1 cellular context compared by ENCODE assay signal in the genomic region with DNA sequence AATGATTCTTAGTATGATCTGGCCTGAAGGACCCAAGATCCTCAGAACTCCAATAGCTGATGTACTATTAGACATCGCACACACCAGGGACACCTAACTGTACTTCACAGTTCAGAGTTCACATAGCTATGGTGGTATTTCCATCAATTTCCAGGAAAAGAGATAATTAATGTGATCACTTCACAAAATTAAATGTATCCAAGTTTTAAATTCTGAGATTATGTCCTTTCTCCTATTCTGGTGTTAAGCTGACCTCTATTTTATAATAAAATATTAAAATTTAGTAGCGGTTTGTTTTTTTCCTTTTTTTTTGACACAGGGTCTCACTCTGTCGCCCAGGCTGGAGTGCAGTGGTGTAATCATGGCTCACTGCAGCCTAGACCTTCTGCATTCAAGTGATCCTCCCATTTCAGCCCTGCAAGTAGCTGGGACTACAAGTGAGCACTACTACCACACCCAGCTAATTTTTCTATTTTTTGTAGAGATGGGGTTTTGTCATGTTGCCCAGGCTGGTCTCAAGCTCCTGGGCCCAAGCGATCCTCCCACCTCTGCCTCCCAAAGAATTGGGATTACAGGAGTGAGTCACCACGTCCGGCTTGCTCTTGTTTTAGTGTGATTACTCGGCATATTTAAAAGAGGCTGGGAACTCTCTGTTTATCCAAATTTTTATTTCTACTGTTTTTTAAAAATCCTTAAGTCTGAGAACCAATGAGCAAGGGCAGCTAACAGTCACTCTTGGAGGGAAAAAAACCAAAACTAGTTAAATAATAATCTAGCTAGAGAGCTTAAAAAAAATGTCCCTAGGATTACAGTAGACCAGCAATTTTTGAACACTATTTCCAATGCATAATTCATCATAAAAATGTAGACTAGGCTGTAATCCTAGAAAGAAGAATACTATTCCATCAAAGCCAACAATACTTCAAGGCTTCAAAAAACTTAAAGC.
A peak's percentile ranks its signal among the peaks of the same experiment; 100 is the strongest.
TF ChIP-seq lines count a peak whose summit lies in the region.

No MANE protein-coding gene starts in this region.

TF ChIP-seq in K562, 482 proteins besides CTCF, POLR2A, EP300 and RAD21 (continued from another document and continues in another):
- TF ChIP-seq, protein P1, sequence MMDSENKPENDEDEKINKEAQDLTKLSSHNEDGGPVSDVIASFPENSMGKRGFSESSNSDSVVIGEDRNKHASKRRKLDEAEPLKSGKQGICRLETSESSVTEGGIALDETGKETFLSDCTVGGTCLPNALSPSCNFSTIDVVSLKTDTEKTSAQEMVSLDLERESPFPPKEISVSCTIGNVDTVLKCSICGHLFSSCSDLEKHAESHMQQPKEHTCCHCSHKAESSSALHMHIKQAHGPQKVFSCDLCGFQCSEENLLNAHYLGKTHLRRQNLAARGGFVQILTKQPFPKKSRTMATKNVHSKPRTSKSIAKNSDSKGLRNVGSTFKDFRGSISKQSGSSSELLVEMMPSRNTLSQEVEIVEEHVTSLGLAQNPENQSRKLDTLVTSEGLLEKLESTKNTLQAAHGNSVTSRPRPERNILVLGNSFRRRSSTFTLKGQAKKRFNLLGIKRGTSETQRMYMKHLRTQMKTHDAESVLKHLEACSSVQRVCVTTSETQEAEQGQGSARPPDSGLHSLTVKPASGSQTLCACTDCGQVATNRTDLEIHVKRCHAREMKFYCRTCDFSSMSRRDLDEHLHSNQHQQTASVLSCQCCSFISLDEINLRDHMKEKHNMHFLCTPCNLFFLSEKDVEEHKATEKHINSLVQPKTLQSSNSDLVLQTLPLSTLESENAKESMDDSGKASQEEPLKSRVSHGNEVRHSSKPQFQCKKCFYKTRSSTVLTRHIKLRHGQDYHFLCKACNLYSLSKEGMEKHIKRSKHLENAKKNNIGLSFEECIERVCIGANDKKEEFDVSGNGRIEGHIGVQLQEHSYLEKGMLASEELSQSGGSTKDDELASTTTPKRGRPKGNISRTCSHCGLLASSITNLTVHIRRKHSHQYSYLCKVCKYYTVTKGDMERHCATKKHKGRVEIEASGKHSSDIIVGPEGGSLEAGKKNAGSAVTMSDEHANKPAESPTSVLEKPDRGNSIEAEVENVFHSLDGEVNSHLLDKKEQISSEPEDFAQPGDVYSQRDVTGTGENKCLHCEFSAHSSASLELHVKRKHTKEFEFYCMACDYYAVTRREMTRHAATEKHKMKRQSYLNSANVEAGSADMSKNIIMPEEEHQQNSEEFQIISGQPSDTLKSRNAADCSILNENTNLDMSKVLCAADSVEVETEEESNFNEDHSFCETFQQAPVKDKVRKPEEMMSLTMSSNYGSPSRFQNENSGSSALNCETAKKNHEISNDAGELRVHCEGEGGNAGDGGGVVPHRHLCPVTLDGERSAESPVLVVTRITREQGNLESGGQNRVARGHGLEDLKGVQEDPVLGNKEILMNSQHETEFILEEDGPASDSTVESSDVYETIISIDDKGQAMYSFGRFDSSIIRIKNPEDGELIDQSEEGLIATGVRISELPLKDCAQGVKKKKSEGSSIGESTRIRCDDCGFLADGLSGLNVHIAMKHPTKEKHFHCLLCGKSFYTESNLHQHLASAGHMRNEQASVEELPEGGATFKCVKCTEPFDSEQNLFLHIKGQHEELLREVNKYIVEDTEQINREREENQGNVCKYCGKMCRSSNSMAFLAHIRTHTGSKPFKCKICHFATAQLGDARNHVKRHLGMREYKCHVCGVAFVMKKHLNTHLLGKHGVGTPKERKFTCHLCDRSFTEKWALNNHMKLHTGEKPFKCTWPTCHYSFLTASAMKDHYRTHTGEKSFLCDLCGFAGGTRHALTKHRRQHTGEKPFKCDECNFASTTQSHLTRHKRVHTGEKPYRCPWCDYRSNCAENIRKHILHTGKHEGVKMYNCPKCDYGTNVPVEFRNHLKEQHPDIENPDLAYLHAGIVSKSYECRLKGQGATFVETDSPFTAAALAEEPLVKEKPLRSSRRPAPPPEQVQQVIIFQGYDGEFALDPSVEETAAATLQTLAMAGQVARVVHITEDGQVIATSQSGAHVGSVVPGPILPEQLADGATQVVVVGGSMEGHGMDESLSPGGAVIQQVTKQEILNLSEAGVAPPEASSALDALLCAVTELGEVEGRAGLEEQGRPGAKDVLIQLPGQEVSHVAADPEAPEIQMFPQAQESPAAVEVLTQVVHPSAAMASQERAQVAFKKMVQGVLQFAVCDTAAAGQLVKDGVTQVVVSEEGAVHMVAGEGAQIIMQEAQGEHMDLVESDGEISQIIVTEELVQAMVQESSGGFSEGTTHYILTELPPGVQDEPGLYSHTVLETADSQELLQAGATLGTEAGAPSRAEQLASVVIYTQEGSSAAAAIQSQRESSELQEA (IDR thresholded peaks at IDR 0.05; ENCODE audit: low read depth), result no peak
- TF ChIP-seq, protein P2, sequence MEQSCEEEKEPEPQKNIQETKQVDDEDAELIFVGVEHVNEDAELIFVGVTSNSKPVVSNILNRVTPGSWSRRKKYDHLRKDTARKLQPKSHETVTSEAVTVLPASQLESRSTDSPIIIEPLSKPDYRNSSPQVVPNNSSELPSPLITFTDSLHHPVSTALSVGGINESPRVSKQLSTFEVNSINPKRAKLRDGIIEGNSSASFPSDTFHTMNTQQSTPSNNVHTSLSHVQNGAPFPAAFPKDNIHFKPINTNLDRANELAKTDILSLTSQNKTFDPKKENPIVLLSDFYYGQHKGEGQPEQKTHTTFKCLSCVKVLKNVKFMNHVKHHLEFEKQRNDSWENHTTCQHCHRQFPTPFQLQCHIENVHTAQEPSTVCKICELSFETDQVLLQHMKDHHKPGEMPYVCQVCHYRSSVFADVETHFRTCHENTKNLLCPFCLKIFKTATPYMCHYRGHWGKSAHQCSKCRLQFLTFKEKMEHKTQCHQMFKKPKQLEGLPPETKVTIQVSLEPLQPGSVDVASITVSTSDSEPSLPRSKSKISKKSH (CRISPR knock-in tag; IDR thresholded peaks at IDR 0.05), result no peak
- peak; percentile 91 for TF ChIP-seq C11orf30 (IDR thresholded peaks at IDR 0.05; ENCODE audit: low read depth)
- no peak for TF ChIP-seq BRF1 (IDR thresholded peaks at IDR 0.05; ENCODE audit: borderline replicate concordance, extremely low read depth, insufficient read length)
- no peak for TF ChIP-seq PTTG1 (tag; IDR thresholded peaks at IDR 0.05; ENCODE audit: low read depth)
- no peak for TF ChIP-seq POLR2AphosphoS5 (IDR thresholded peaks at IDR 0.05; ENCODE audit: control insufficient read depth, insufficient read depth, low read depth, low read length)
- no peak for TF ChIP-seq SRSF3 (IDR thresholded peaks at IDR 0.05; ENCODE audit: insufficient read depth, low read length)
- TF ChIP-seq ZNF707 (CRISPR knock-in tag; conservative IDR thresholded peaks at IDR 0.05), result no peak
- TF ChIP-seq SUPT5H (IDR thresholded peaks at IDR 0.05), result no peak
- TF ChIP-seq ASH1L (IDR thresholded peaks at IDR 0.05; ENCODE audit: borderline replicate concordance, low read depth, partially characterized antibody), result no peak
- no peak for TF ChIP-seq ZNF280A (IDR thresholded peaks at IDR 0.05; ENCODE audit: low read depth, partially characterized antibody)
- TF ChIP-seq CHD2 (IDR thresholded peaks at IDR 0.05; ENCODE audit: low read depth, low read length), result no peak
- TF ChIP-seq ZNF511 (CRISPR knock-in tag; IDR thresholded peaks at IDR 0.05), result no peak
- no peak for TF ChIP-seq GABPB2 (CRISPR knock-in tag; conservative IDR thresholded peaks at IDR 0.05)
- TF ChIP-seq RAD51 (IDR thresholded peaks at IDR 0.05; ENCODE audit: borderline replicate concordance, low read depth), result no peak
- TF ChIP-seq ZNF76 (CRISPR knock-in tag; IDR thresholded peaks at IDR 0.05; ENCODE audit: borderline replicate concordance), result no peak
- no peak for TF ChIP-seq ZNF143 (CRISPR knock-in tag; IDR thresholded peaks at IDR 0.05)
- no peak for TF ChIP-seq TCFL5 (CRISPR knock-in tag; conservative IDR thresholded peaks at IDR 0.05)
- no peak for TF ChIP-seq KAT7 (CRISPR knock-in tag; IDR thresholded peaks at IDR 0.05; ENCODE audit: borderline replicate concordance)
- TF ChIP-seq ZKSCAN1 (IDR thresholded peaks at IDR 0.05; ENCODE audit: low read depth, low read length), result no peak
- TF ChIP-seq ZNF354B (CRISPR knock-in tag; IDR thresholded peaks at IDR 0.05), result no peak
- peak; percentile 93 for TF ChIP-seq JUN (IDR thresholded peaks at IDR 0.05; ENCODE audit: borderline replicate concordance, low read depth, low read length)
- TF ChIP-seq JUN (CRISPR knock-in tag; IDR thresholded peaks at IDR 0.05; ENCODE audit: borderline replicate concordance), result no peak
- TF ChIP-seq NELFE (IDR thresholded peaks at IDR 0.05; ENCODE audit: insufficient read depth, insufficient read length), result no peak
- TF ChIP-seq ATF6 (CRISPR knock-in tag; IDR thresholded peaks at IDR 0.05), result no peak
- no peak for TF ChIP-seq ZNF12 (CRISPR knock-in tag; IDR thresholded peaks at IDR 0.05)
- no peak for TF ChIP-seq THRAP3 (IDR thresholded peaks at IDR 0.05; ENCODE audit: borderline replicate concordance)
- TF ChIP-seq NFIC (IDR thresholded peaks at IDR 0.05), result peak; percentile 64
- TF ChIP-seq HOXB6 (CRISPR knock-in tag; IDR thresholded peaks at IDR 0.05; ENCODE audit: borderline replicate concordance), result no peak
- TF ChIP-seq ZNF79 (CRISPR knock-in tag; IDR thresholded peaks at IDR 0.05; ENCODE audit: low read depth), result no peak
- no peak for TF ChIP-seq ZNF408 (CRISPR knock-in tag; IDR thresholded peaks at IDR 0.05; ENCODE audit: low read depth)
- no peak for TF ChIP-seq GABPB1 (CRISPR knock-in tag; IDR thresholded peaks at IDR 0.05)
- no peak for TF ChIP-seq EWSR1 (IDR thresholded peaks at IDR 0.05; ENCODE audit: borderline replicate concordance, low read depth, partially characterized antibody)
- no peak for TF ChIP-seq ZNF133 (CRISPR knock-in tag; IDR thresholded peaks at IDR 0.05)
- TF ChIP-seq KDM4B (IDR thresholded peaks at IDR 0.05; ENCODE audit: borderline replicate concordance in 2 of 2, low read depth in 1 of 2), result no peak
- peak; percentile 30; the same call in 1 of the 2 replicates for TF ChIP-seq BCOR (IDR thresholded peaks at IDR 0.05)
- TF ChIP-seq XRCC5 (IDR thresholded peaks at IDR 0.05; ENCODE audit: low read depth, low read length), result no peak
- TF ChIP-seq ZNF197 (CRISPR knock-in tag; IDR thresholded peaks at IDR 0.05; ENCODE audit: low read depth), result no peak
- no peak for TF ChIP-seq RBM15 (IDR thresholded peaks at IDR 0.05; ENCODE audit: insufficient read depth, low read length)
- peak; percentile 49; the same call in 1 of the 2 replicates for TF ChIP-seq EP400 (IDR thresholded peaks at IDR 0.05)
- TF ChIP-seq CREM (IDR thresholded peaks at IDR 0.05; ENCODE audit: low read depth), result peak; percentile 63; the same call in 1 of the 2 replicates
- peak; percentile 67 for TF ChIP-seq TEAD4 (IDR thresholded peaks at IDR 0.05; ENCODE audit: low read length)
- no peak for TF ChIP-seq TEAD4 (CRISPR knock-in tag; IDR thresholded peaks at IDR 0.05; ENCODE audit: borderline replicate concordance)
- no peak for TF ChIP-seq PHF8 (IDR thresholded peaks at IDR 0.05; ENCODE audit: borderline replicate concordance, low read length)
- no peak for TF ChIP-seq FIP1L1 (IDR thresholded peaks at IDR 0.05; ENCODE audit: low read depth, low read length, poor library complexity, severe bottlenecking)
- TF ChIP-seq RBM14 (IDR thresholded peaks at IDR 0.05; ENCODE audit: borderline replicate concordance, insufficient read depth, low read depth, low read length), result no peak
- peak; percentile 77 for TF ChIP-seq ETV5 (CRISPR knock-in tag; IDR thresholded peaks at IDR 0.05; ENCODE audit: low read depth)
- TF ChIP-seq, protein P3, sequence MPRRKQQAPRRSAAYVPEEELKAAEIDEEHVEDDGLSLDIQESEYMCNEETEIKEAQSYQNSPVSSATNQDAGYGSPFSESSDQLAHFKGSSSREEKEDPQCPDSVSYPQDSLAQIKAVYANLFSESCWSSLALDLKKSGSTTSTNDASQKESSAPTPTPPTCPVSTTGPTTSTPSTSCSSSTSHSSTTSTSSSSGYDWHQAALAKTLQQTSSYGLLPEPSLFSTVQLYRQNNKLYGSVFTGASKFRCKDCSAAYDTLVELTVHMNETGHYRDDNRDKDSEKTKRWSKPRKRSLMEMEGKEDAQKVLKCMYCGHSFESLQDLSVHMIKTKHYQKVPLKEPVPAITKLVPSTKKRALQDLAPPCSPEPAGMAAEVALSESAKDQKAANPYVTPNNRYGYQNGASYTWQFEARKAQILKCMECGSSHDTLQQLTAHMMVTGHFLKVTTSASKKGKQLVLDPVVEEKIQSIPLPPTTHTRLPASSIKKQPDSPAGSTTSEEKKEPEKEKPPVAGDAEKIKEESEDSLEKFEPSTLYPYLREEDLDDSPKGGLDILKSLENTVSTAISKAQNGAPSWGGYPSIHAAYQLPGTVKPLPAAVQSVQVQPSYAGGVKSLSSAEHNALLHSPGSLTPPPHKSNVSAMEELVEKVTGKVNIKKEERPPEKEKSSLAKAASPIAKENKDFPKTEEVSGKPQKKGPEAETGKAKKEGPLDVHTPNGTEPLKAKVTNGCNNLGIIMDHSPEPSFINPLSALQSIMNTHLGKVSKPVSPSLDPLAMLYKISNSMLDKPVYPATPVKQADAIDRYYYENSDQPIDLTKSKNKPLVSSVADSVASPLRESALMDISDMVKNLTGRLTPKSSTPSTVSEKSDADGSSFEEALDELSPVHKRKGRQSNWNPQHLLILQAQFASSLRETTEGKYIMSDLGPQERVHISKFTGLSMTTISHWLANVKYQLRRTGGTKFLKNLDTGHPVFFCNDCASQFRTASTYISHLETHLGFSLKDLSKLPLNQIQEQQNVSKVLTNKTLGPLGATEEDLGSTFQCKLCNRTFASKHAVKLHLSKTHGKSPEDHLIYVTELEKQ (CRISPR knock-in tag; IDR thresholded peaks at IDR 0.05), result no peak
